In the genomic region with DNA sequence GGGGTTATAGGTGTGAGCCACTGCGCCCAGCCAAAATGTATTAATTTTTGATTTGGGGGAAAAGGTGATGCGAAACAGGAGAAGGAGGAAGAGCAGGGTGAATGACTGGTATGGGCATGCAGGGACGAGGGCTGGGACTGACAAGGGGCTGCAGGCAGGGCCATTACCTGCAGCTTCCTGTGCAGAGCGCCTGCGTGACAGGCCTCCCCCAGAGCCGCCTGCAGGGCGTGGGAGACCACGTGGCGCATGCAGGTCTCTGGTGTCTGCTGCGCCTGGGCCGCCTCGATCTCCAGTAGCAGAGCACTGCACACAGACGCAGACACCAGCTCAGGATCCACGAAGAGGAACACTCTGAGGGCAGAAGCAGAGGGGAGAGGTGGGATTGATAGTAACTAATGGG, we compare ENCODE assay signal across 28 cellular contexts. TPM values are rescaled to one million over a fixed set of nuclear protein-coding genes. Genes with fewer than 3 reads are reported as not detected.
"Had no signal": no experiment of that assay in that cellular context is flagged by ENCODE, and none has a peak within 500 bp of the region (broad histone marks: within the 10 kb centered on the region; RNA-seq: fewer than 3 reads in every experiment).

No MANE protein-coding gene starts in this region.

- H3K27ac ChIP-seq: dorsolateral prefrontal cortex, esophagus squamous epithelium, gastroesophageal sphincter, left ventricle myocardium inferior, lower lobe of right lung, psoas muscle, spleen, testis, transverse colon had no signal

- H3K4me3 Mint-ChIP-seq: immature natural killer cell; memory B cell; naive B cell; nephron; stimulated activated naive B cell treated with anti-CD40 and anti-IgM and Interleukin-4, amounts not matched to agents 10 μg/mL and 1 μg/mL and 100 μg/mL, for 72 hours; stimulated activated naive CD8-positive, alpha-beta T cell treated with anti-CD3 and anti-CD28 coated beads, Interleukin-15, amount 100 ng/mL, for 72 hours had no signal

- H3K4me1 Mint-ChIP-seq: immature natural killer cell; memory B cell; naive B cell; stimulated activated naive CD8-positive, alpha-beta T cell treated with anti-CD3 and anti-CD28 coated beads, Interleukin-15, amount 100 ng/mL, for 72 hours had no signal

- H3K27ac Mint-ChIP-seq: immature natural killer cell; memory B cell; nephron; stimulated activated naive B cell treated with anti-CD40 and anti-IgM and Interleukin-4, amounts not matched to agents 10 μg/mL and 1 μg/mL and 100 μg/mL, for 72 hours had no signal

- H3K27me3 Mint-ChIP-seq: memory B cell; stimulated activated naive CD8-positive, alpha-beta T cell treated with anti-CD3 and anti-CD28 coated beads, Interleukin-15, amount 100 ng/mL, for 72 hours had no signal

- H3K4me3 ChIP-seq: dorsolateral prefrontal cortex, esophagus squamous epithelium, gastroesophageal sphincter, left ventricle myocardium inferior, lower lobe of right lung, psoas muscle, spleen, testis, transverse colon had no signal

- H3K36me3 ChIP-seq: esophagus squamous epithelium, gastroesophageal sphincter, lower lobe of right lung, transverse colon had no signal

- H3K9me3 Mint-ChIP-seq: immature natural killer cell; memory B cell; stimulated activated naive CD8-positive, alpha-beta T cell treated with anti-CD3 and anti-CD28 coated beads, Interleukin-15, amount 100 ng/mL, for 72 hours had no signal

- H3K9me3 ChIP-seq: esophagus squamous epithelium, gastroesophageal sphincter, left ventricle myocardium inferior, lower lobe of right lung, psoas muscle, spleen, testis, transverse colon had no signal

- H3K27me3 ChIP-seq: testis had no signal

- DNase-seq: cortex of kidney; dorsolateral prefrontal cortex; effector CD8-positive, alpha-beta T cell; esophagus squamous epithelium; foreskin fibroblast; immature natural killer cell; kidney; left cardiac atrium; left ventricle myocardium inferior; lower lobe of right lung; midbrain; naive B cell; occipital lobe; psoas muscle; retina; spleen; stimulated activated CD4-positive, alpha-beta T cell treated with anti-CD3 and anti-CD28 coated beads, Interleukin-15, amount 100 ng/mL, for 24 hours; stimulated activated CD4-positive, alpha-beta T cell treated with anti-CD3 and anti-CD28 coated beads, Interleukin-1b, Interleukin-23, amount 100 ng/mL, for 48 hours; stimulated activated CD4-positive, alpha-beta T cell treated with anti-CD3 and anti-CD28 coated beads, Interleukin-4, amount 100 ng/mL, for 4 hours; stimulated activated naive B cell treated with anti-CD40 and anti-IgM and Interleukin-4, amounts not matched to agents 10 μg/mL and 1 μg/mL and 100 μg/mL, for 72 hours; stimulated activated naive CD8-positive, alpha-beta T cell treated with anti-CD3 and anti-CD28 coated beads, Interleukin-15, amount 100 ng/mL, for 72 hours; testis; transverse colon had no signal

- H3K4me1 ChIP-seq: esophagus squamous epithelium, gastroesophageal sphincter, lower lobe of right lung, psoas muscle, spleen, testis, transverse colon had no signal

- ATAC-seq: gastroesophageal sphincter; left cardiac atrium; lower lobe of right lung; psoas muscle; sciatic nerve; stimulated activated naive B cell treated with anti-CD40 and anti-IgM and Interleukin-4, amounts not matched to agents 10 μg/mL and 1 μg/mL and 100 μg/mL, for 72 hours; stimulated activated naive CD8-positive, alpha-beta T cell treated with anti-CD3 and anti-CD28 coated beads, Interleukin-15, amount 100 ng/mL, for 72 hours had no signal

RNA-seq across cellular contexts. Expression of a gene that starts 32.4 kb away (rescaled TPM):
- total RNA-seq: chondrocyte had no signal

RNA-seq across cellular contexts. Expression of a gene that starts 35.9 kb away (rescaled TPM):
- total RNA-seq: chondrocyte, left cardiac atrium, left ventricle myocardium inferior, psoas muscle, sciatic nerve had no signal
- polyA plus RNA-seq: immature natural killer cell, psoas muscle had no signal
